ENCODE assay signal across 20 cellular contexts in genomic region chr2:32938934-32939333, GRCh38.
"Had no signal": no experiment of that assay in that cellular context is flagged by ENCODE, and none has a peak within 500 bp of the region (broad histone marks: within the 10 kb centered on the region; RNA-seq: fewer than 3 reads in every experiment).

No MANE protein-coding gene starts in this region.

- H3K4me1 Mint-ChIP-seq: activated T-helper 17 cell treated with anti-CD3 and anti-CD28 coated beads, Interleukin-2, amount 50 U/mL, for 72 hours; memory B cell; naive B cell; T-cell had no signal

- H3K9me3 ChIP-seq: sigmoid colon, thoracic aorta, upper lobe of right lung had no signal

- H3K4me1 ChIP-seq: sigmoid colon, upper lobe of right lung had no signal

- H3K4me3 ChIP-seq: sigmoid colon, thoracic aorta, upper lobe of right lung had no signal

- H3K36me3 ChIP-seq: sigmoid colon, thoracic aorta, upper lobe of right lung, WERI-Rb-1 had no signal

- H3K27ac ChIP-seq: sigmoid colon, thoracic aorta, upper lobe of right lung, WERI-Rb-1 had no signal

- H3K36me3 Mint-ChIP-seq: activated naive CD4-positive, alpha-beta T cell treated with anti-CD3 and anti-CD28 coated beads, Interleukin-2, amount 50 U/mL, for 72 hours; brain; memory B cell; naive B cell; T-cell had no signal

- H3K27ac Mint-ChIP-seq: activated CD8-positive, alpha-beta T cell treated with anti-CD3 and anti-CD28 coated beads, Interleukin-2, amount 10 ng/mL, durations not matched to agents 7 days and 5 days; activated naive CD4-positive, alpha-beta T cell treated with anti-CD3 and anti-CD28 coated beads, Interleukin-2, amount 50 U/mL, for 72 hours; activated T-helper 17 cell treated with anti-CD3 and anti-CD28 coated beads, Interleukin-2, amount 50 U/mL, for 72 hours; memory B cell; naive B cell; T-cell; T-helper 2 cell treated with Interferon-gamma antibody and Interleukin-4, amounts not matched to agents 5 μg/mL and 100 μg/mL, for 36 hours had no signal

- DNase-seq: activated CD4-positive, alpha-beta T cell treated with anti-CD3 and anti-CD28 coated beads for 1 hour; activated CD4-positive, alpha-beta T cell treated with anti-CD3 and anti-CD28 coated beads, Interleukin-2, amount 50 U/mL, for 1 hour; activated CD8-positive, alpha-beta T cell treated with anti-CD3 and anti-CD28 coated beads, Interleukin-2, amount 10 ng/mL, durations not matched to agents 7 days and 5 days; aorta; effector CD4-positive, alpha-beta T cell; naive B cell; sigmoid colon; stimulated activated CD4-positive, alpha-beta T cell treated with anti-CD3 and anti-CD28 coated beads, Interleukin-2, amount 100 ng/mL, for 48 hours; stimulated activated CD8-positive, alpha-beta memory T cell treated with anti-CD3 and anti-CD28 coated beads, Interleukin-4, amount 100 ng/mL, for 48 hours; stimulated activated naive CD4-positive, alpha-beta T cell; T-cell; upper lobe of right lung; WERI-Rb-1 had no signal

- H3K4me3 Mint-ChIP-seq: activated CD8-positive, alpha-beta T cell treated with anti-CD3 and anti-CD28 coated beads, Interleukin-2, amount 10 ng/mL, durations not matched to agents 7 days and 5 days; activated T-helper 17 cell treated with anti-CD3 and anti-CD28 coated beads, Interleukin-2, amount 50 U/mL, for 72 hours; memory B cell; naive B cell; neural crest cell; T-cell; T-helper 2 cell treated with Interferon-gamma antibody and Interleukin-4, amounts not matched to agents 5 μg/mL and 100 μg/mL, for 36 hours had no signal

- H3K27me3 ChIP-seq: upper lobe of right lung had no signal

- H3K9me3 Mint-ChIP-seq: activated naive CD4-positive, alpha-beta T cell treated with anti-CD3 and anti-CD28 coated beads, Interleukin-2, amount 50 U/mL, for 72 hours; activated T-helper 17 cell treated with anti-CD3 and anti-CD28 coated beads, Interleukin-2, amount 50 U/mL, for 72 hours; memory B cell; neural crest cell; T-cell; T-helper 2 cell treated with Interferon-gamma antibody and Interleukin-4, amounts not matched to agents 5 μg/mL and 100 μg/mL, for 36 hours had no signal

- ATAC-seq: activated CD8-positive, alpha-beta T cell treated with anti-CD3 and anti-CD28 coated beads, Interleukin-2, amount 10 ng/mL, durations not matched to agents 7 days and 5 days; activated naive CD4-positive, alpha-beta T cell treated with anti-CD3 and anti-CD28 coated beads, Interleukin-2, amount 50 U/mL, for 72 hours; activated T-helper 17 cell treated with anti-CD3 and anti-CD28 coated beads, Interleukin-2, amount 50 U/mL, for 72 hours; T-cell; upper lobe of right lung had no signal
